Comparison of ENCODE assay signal across 18 cellular contexts in genomic region chr9:16425572-16425971, GRCh38.
DNase-seq lines count a peak whose midpoint lies in the region; ATAC-seq, FAIRE-seq and TF ChIP-seq lines count a peak whose summit lies in the region.
"Had no signal": no experiment of that assay in that cellular context is flagged by ENCODE, and none has a peak within 500 bp of the region (broad histone marks: within the 10 kb centered on the region; RNA-seq: fewer than 3 reads in every experiment).

No MANE protein-coding gene starts in this region.

- peak; percentile 87 for FAIRE-seq in HTR-8/SVneo (lab: Jason Lieb, UNC)

- no TSS peak for BruUV-seq in A673 (replicated peaks; lab: Mats Ljungman, UMichigan)

- POLR2A ChIA-PET in A673 (lab: Charles Lee; ENCODE audit: low non-redundant PET): no interaction called here

- H3K36me3 ChIP-seq in A673 (ENCODE audit: insufficient read depth, low read length, poor library complexity, severe bottlenecking) (no peaks in the 10 kb centered on the region), brain microvascular endothelial cell (replicated peaks) (no peaks in the 10 kb centered on the region), gastrocnemius medialis (no peaks in the 10 kb centered on the region)

- DNase-seq in A673 (ENCODE audit: low spot score) (peak; percentile 25), HTR-8/SVneo (ENCODE audit: insufficient read length, low spot score) (peak; percentile 15), brain microvascular endothelial cell (peak; percentile 43), kidney glomerular epithelial cell (lab: John Stamatoyannopoulos, UW) (peak; percentile 14), gastrocnemius medialis (no peak), NCI-H1436 (lab: John Stamatoyannopoulos, UW) (no peak)
- DNase-seq in activated CD4-positive, CD25-positive, alpha-beta regulatory T cell treated with anti-CD3 and anti-CD28 coated beads, Interleukin-2, amount 50 U/mL, for 72 hours: no peak
- DNase-seq: activated CD4-positive, CD25-positive, alpha-beta regulatory T cell; activated naive CD4-positive, alpha-beta T cell treated with Interleukin-2 at 50 U/mL for 16 hours; Caco-2; central memory CD4-positive, alpha-beta T cell; NCI-H146; NCI-H526; PC-9; stimulated activated naive CD4-positive, alpha-beta T cell had no signal

- TF ChIP-seq CTCF in A673 (conservative IDR thresholded peaks at IDR 0.05; ENCODE audit: low read depth, low read length): no peak
- no peak for TF ChIP-seq CTCF in brain microvascular endothelial cell (IDR thresholded peaks at IDR 0.05; ENCODE audit: low read depth, low read length, missing control alignments)
- TF ChIP-seq CTCF in gastrocnemius medialis (IDR thresholded peaks at IDR 0.05 in 4 of 5, conservative IDR thresholded peaks at IDR 0.05 in 1 of 5): no peak

- no peaks in the 10 kb centered on the region for H3K9me3 ChIP-seq in A673 (ENCODE audit: low read depth, low read length, poor library complexity, severe bottlenecking)
- no peaks in the 10 kb centered on the region for H3K9me3 ChIP-seq in gastrocnemius medialis
- H3K9me3 ChIP-seq: Caco-2 had no signal

- in situ Hi-C loops in brain microvascular endothelial cell (cut with HindIII; ENCODE audit: low pct_ligation_motif_present, low sequenced_read_pairs) (no loop called here), gastrocnemius medialis (cut with MboI; ENCODE audit: low sequenced_read_pairs in 4 of 4) (no loop called here)

- intact Hi-C loops in A673 (cut with micrococcal nuclease; ENCODE audit: unreplicated experiment): no loop called here
- intact Hi-C loops in gastrocnemius medialis (cut with DNase I; ENCODE audit: low total_unique reads): no loop called here

- H3K4me1 ChIP-seq in A673 (ENCODE audit: insufficient read depth, low read length, poor library complexity, severe bottlenecking) (peaks cover 16% of the 10 kb centered on the region), gastrocnemius medialis (no peaks in the 10 kb centered on the region)
- H3K4me1 ChIP-seq: Caco-2 had no signal

- no peak for TF ChIP-seq POLR2A in gastrocnemius medialis (IDR thresholded peaks at IDR 0.05)

- H3K27ac ChIP-seq in A673 (ENCODE audit: low read depth, low read length, poor library complexity, severe bottlenecking): no peak overlapping the region
- peak overlapping the region; percentile 11 for H3K27ac ChIP-seq in brain microvascular endothelial cell
- no peak overlapping the region for H3K27ac ChIP-seq in gastrocnemius medialis
- H3K27ac ChIP-seq: KMS-11, PC-9 had no signal

- H3K4me3 ChIP-seq in A673 (ENCODE audit: low read depth, low read length, poor library complexity, severe bottlenecking) (peak overlapping the region; percentile 7), brain microvascular endothelial cell (ENCODE audit: low read depth, low read length) (no peak overlapping the region), gastrocnemius medialis (no peak overlapping the region)
- H3K4me3 ChIP-seq: lung, PC-9 had no signal

- ATAC-seq in gastrocnemius medialis (no peak), GM18873 (IDR thresholded peaks at IDR 0.05; ENCODE audit: low FRiP score, unreplicated experiment) (no peak)

- CTCF ChIA-PET in A673 (lab: Charles Lee): interaction anchor here (0.6 kb wide), 1 partner anchor 1050 kb away, joined by 4 read pairs; no protein-coding TSS in a partner anchor

- H3K27me3 ChIP-seq in A673 (replicated peaks; ENCODE audit: insufficient read depth, low read depth, low read length, poor library complexity): no peaks in the 10 kb centered on the region
- no peaks in the 10 kb centered on the region for H3K27me3 ChIP-seq in brain microvascular endothelial cell (replicated peaks)
- no peaks in the 10 kb centered on the region for H3K27me3 ChIP-seq in gastrocnemius medialis

Comparison
In these comparisons a context has a peak if more than half of its experiments do, and no peak if none do; other contexts are left out.
1. DNase-seq: peak in A673 (single experiment), HTR-8/SVneo (single experiment), brain microvascular endothelial cell (single experiment) and kidney glomerular epithelial cell (single experiment); none in gastrocnemius medialis (0 of 2), NCI-H1436 (single experiment) and activated CD4-positive, CD25-positive, alpha-beta regulatory T cell treated with anti-CD3 and anti-CD28 coated beads, Interleukin-2, amount 50 U/mL, for 72 hours (single experiment).